In the genomic region with DNA sequence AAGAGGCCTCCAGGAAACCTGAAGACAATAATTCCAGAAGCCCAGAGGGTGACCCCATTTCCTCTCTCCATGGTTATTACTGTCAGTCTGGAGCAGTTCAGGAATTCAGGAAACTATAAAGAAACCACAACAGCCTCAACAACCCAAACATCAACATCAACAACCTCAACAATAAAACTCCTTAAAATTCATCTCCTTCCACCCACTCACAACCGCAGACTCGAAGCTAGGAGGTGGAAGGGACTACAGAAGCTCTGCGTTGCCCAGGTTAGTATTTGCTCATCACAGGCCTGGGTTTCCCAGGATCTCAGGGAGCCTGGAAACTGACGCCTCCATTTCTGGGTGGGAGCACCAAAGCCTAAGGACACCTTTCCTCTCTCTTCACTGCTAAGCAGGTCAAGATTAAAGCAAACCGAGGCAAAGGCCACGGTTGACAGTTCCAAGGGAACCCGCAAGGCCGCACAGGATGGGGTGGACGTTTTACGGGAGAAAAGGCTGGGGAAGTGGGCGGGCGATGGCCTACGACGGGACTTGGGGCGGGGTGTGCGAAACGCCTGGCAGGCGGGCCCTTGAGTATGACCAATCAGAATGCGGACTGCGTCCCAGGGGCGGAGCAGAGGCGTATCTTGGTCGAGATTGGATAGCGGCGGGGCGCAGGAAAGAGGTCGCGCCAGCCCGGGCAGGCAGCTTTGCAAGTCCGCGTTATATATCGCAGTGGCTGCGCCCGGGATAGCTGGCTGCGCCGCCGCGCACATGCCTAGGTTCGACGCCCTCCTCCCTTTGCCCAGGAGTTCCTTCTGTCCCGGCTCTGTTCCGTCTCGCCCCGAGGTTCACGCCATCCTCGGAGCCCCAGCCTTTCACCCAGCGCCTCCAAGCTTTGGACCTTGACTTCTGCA, we compare ENCODE assay signal across 1 cellular context.
TF ChIP-seq lines count a peak whose summit lies in the region.

A gene with protein sequence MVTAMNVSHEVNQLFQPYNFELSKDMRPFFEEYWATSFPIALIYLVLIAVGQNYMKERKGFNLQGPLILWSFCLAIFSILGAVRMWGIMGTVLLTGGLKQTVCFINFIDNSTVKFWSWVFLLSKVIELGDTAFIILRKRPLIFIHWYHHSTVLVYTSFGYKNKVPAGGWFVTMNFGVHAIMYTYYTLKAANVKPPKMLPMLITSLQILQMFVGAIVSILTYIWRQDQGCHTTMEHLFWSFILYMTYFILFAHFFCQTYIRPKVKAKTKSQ (plus strand): TSS at position 654 of the 896 bp plus-strand sequence. CDS start 250 bp downstream, outside the sequence.

TF ChIP-seq in HepG2, 621 proteins besides CTCF, POLR2A, EP300 and RAD21 (continued from another document and continues in another):
- TF ChIP-seq, protein P1, sequence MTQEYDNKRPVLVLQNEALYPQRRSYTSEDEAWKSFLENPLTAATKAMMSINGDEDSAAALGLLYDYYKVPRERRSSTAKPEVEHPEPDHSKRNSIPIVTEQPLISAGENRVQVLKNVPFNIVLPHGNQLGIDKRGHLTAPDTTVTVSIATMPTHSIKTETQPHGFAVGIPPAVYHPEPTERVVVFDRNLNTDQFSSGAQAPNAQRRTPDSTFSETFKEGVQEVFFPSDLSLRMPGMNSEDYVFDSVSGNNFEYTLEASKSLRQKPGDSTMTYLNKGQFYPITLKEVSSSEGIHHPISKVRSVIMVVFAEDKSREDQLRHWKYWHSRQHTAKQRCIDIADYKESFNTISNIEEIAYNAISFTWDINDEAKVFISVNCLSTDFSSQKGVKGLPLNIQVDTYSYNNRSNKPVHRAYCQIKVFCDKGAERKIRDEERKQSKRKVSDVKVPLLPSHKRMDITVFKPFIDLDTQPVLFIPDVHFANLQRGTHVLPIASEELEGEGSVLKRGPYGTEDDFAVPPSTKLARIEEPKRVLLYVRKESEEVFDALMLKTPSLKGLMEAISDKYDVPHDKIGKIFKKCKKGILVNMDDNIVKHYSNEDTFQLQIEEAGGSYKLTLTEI (CRISPR knock-in tag; conservative IDR thresholded peaks at IDR 0.05), result no peak
- TF ChIP-seq MXI1 (IDR thresholded peaks at IDR 0.05; ENCODE audit: borderline replicate concordance, low read depth, low read length) (peak; percentile 65; the same call in 1 of the 3 replicates), ZNF790 (CRISPR knock-in tag; IDR thresholded peaks at IDR 0.05; ENCODE audit: borderline replicate concordance) (peak; percentile 70; the same call in 1 of the 2 replicates), ZNF30 (CRISPR knock-in tag; IDR thresholded peaks at IDR 0.05) (peak; percentile 92; the same call in 1 of the 2 replicates), ZBTB7B (CRISPR knock-in tag; IDR thresholded peaks at IDR 0.05) (peak; percentile 63; the same call in 1 of the 2 replicates), FOSL2 (CRISPR knock-in tag; IDR thresholded peaks at IDR 0.05) (no peak), MED13 (CRISPR knock-in tag; IDR thresholded peaks at IDR 0.05) (no peak; the same call in 1 of the 2 replicates), ZFP62 (CRISPR knock-in tag; IDR thresholded peaks at IDR 0.05) (no peak), RAD51 (IDR thresholded peaks at IDR 0.05; ENCODE audit: borderline replicate concordance) (no peak), ZMYM4 (CRISPR knock-in tag; IDR thresholded peaks at IDR 0.05) (peak; percentile 76; the same call in 1 of the 2 replicates), ZNF510 (CRISPR knock-in tag; IDR thresholded peaks at IDR 0.05; ENCODE audit: low read depth) (peak; percentile 92; the same call in 1 of the 2 replicates), AKAP8 (CRISPR knock-in tag; IDR thresholded peaks at IDR 0.05) (peak; percentile 53; the same call in 1 of the 2 replicates), TMF1 (CRISPR knock-in tag; IDR thresholded peaks at IDR 0.05; ENCODE audit: low read depth) (peak; percentile 93), ZSCAN29 (CRISPR knock-in tag; conservative IDR thresholded peaks at IDR 0.05) (0 out of 2 replicates have a peak, but pooled peaks have one; percentile 48), SMARCE1 (IDR thresholded peaks at IDR 0.05; ENCODE audit: borderline replicate concordance) (no peak), HOXA7 (CRISPR knock-in tag; IDR thresholded peaks at IDR 0.05) (no peak), NFE2 (CRISPR knock-in tag; IDR thresholded peaks at IDR 0.05) (no peak), ZMAT3 (CRISPR knock-in tag; conservative IDR thresholded peaks at IDR 0.05) (peak; percentile 95; the same call in 1 of the 2 replicates), YEATS4 (CRISPR knock-in tag; IDR thresholded peaks at IDR 0.05; ENCODE audit: borderline replicate concordance) (no peak; the same call in 1 of the 2 replicates), ZFP1 (CRISPR knock-in tag; IDR thresholded peaks at IDR 0.05) (no peak), TCF7 (IDR thresholded peaks at IDR 0.05; ENCODE audit: low read depth) (no peak), PHF20 (CRISPR knock-in tag; IDR thresholded peaks at IDR 0.05) (no peak; the same call in 1 of the 2 replicates), ZNF264 (CRISPR knock-in tag; IDR thresholded peaks at IDR 0.05) (peak; percentile 55; the same call in 1 of the 2 replicates), U2AF1 (optimal IDR thresholded peaks at IDR 0.05; ENCODE audit: low read depth, low read length) (no peak), CBX2 (IDR thresholded peaks at IDR 0.05; ENCODE audit: low read depth, low read length) (no peak), CBX2 (CRISPR knock-in tag; IDR thresholded peaks at IDR 0.05; ENCODE audit: low read depth) (peak; percentile 96), SMAD1 (CRISPR knock-in tag; IDR thresholded peaks at IDR 0.05; ENCODE audit: borderline replicate concordance, low read depth) (no peak), TARDBP (CRISPR knock-in tag; IDR thresholded peaks at IDR 0.05) (no peak; the same call in 1 of the 2 replicates), ZNF782 (CRISPR knock-in tag; IDR thresholded peaks at IDR 0.05; ENCODE audit: borderline replicate concordance) (peak; percentile 83; the same call in 1 of the 2 replicates), ZNF235 (CRISPR knock-in tag; IDR thresholded peaks at IDR 0.05; ENCODE audit: borderline replicate concordance) (peak; percentile 42; the same call in 1 of the 2 replicates), NFKBIZ (CRISPR knock-in tag; IDR thresholded peaks at IDR 0.05) (peak; percentile 67; the same call in 1 of the 2 replicates), SRY (CRISPR knock-in tag; IDR thresholded peaks at IDR 0.05) (peak; percentile 96), WIZ (CRISPR knock-in tag; IDR thresholded peaks at IDR 0.05) (no peak), SRF (IDR thresholded peaks at IDR 0.05; ENCODE audit: low read depth, low read length) (no peak), KLF15 (CRISPR knock-in tag; IDR thresholded peaks at IDR 0.05; ENCODE audit: borderline replicate concordance) (peak; percentile 80; the same call in 1 of the 2 replicates), MYNN (CRISPR knock-in tag; IDR thresholded peaks at IDR 0.05; ENCODE audit: low read depth) (peak; percentile 89), PAWR (CRISPR knock-in tag; IDR thresholded peaks at IDR 0.05; ENCODE audit: borderline replicate concordance) (no peak), CBX5 (CRISPR knock-in tag; IDR thresholded peaks at IDR 0.05; ENCODE audit: borderline replicate concordance) (no peak), ZNF382 (CRISPR knock-in tag; IDR thresholded peaks at IDR 0.05; ENCODE audit: borderline replicate concordance) (no peak), SALL1 (CRISPR knock-in tag; IDR thresholded peaks at IDR 0.05) (peak; percentile 97), YY1 (IDR thresholded peaks at IDR 0.05; ENCODE audit: insufficient read depth, insufficient replicate concordance, low read depth, low read length) (no peak), RFXAP (CRISPR knock-in tag; IDR thresholded peaks at IDR 0.05; ENCODE audit: borderline replicate concordance) (no peak)
- TF ChIP-seq, protein P2, sequence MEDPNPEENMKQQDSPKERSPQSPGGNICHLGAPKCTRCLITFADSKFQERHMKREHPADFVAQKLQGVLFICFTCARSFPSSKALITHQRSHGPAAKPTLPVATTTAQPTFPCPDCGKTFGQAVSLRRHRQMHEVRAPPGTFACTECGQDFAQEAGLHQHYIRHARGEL (CRISPR knock-in tag; IDR thresholded peaks at IDR 0.05), result no peak; the same call in 1 of the 2 replicates
- TF ChIP-seq, protein P3, sequence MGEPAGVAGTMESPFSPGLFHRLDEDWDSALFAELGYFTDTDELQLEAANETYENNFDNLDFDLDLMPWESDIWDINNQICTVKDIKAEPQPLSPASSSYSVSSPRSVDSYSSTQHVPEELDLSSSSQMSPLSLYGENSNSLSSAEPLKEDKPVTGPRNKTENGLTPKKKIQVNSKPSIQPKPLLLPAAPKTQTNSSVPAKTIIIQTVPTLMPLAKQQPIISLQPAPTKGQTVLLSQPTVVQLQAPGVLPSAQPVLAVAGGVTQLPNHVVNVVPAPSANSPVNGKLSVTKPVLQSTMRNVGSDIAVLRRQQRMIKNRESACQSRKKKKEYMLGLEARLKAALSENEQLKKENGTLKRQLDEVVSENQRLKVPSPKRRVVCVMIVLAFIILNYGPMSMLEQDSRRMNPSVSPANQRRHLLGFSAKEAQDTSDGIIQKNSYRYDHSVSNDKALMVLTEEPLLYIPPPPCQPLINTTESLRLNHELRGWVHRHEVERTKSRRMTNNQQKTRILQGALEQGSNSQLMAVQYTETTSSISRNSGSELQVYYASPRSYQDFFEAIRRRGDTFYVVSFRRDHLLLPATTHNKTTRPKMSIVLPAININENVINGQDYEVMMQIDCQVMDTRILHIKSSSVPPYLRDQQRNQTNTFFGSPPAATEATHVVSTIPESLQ (CRISPR knock-in tag; conservative IDR thresholded peaks at IDR 0.05), result no peak
- TF ChIP-seq, protein P4, sequence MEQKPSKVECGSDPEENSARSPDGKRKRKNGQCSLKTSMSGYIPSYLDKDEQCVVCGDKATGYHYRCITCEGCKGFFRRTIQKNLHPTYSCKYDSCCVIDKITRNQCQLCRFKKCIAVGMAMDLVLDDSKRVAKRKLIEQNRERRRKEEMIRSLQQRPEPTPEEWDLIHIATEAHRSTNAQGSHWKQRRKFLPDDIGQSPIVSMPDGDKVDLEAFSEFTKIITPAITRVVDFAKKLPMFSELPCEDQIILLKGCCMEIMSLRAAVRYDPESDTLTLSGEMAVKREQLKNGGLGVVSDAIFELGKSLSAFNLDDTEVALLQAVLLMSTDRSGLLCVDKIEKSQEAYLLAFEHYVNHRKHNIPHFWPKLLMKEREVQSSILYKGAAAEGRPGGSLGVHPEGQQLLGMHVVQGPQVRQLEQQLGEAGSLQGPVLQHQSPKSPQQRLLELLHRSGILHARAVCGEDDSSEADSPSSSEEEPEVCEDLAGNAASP (CRISPR knock-in tag; IDR thresholded peaks at IDR 0.05; ENCODE audit: borderline replicate concordance), result 0 out of 2 replicates have a peak, but pooled peaks have one; percentile 31
- TF ChIP-seq, protein P5, sequence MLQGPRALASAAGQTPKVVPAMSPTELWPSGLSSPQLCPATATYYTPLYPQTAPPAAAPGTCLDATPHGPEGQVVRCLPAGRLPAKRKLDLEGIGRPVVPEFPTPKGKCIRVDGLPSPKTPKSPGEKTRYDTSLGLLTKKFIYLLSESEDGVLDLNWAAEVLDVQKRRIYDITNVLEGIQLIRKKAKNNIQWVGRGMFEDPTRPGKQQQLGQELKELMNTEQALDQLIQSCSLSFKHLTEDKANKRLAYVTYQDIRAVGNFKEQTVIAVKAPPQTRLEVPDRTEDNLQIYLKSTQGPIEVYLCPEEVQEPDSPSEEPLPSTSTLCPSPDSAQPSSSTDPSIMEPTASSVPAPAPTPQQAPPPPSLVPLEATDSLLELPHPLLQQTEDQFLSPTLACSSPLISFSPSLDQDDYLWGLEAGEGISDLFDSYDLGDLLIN (CRISPR knock-in tag; IDR thresholded peaks at IDR 0.05; ENCODE audit: borderline replicate concordance), result no peak
- TF ChIP-seq, protein P6, sequence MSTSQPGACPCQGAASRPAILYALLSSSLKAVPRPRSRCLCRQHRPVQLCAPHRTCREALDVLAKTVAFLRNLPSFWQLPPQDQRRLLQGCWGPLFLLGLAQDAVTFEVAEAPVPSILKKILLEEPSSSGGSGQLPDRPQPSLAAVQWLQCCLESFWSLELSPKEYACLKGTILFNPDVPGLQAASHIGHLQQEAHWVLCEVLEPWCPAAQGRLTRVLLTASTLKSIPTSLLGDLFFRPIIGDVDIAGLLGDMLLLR (CRISPR knock-in tag; IDR thresholded peaks at IDR 0.05), result peak; percentile 84
- TF ChIP-seq, protein P7, sequence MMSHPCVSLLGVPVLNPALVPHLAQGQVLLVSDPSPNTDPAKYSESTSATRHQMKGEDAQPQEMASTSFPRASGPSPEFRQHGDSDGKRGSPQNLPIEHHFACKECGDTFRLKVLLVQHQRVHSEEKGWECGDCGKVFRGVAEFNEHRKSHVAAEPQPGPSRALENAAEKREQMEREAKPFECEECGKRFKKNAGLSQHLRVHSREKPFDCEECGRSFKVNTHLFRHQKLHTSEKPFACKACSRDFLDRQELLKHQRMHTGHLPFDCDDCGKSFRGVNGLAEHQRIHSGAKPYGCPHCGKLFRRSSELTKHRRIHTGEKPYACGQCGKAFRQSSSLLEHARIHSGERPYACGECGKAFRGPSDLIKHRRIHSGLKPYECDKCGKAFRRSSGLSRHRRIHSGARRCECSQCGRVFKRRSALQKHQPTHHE (CRISPR knock-in tag; IDR thresholded peaks at IDR 0.05; ENCODE audit: borderline replicate concordance), result peak; percentile 94; the same call in 1 of the 2 replicates
- TF ChIP-seq, protein P8, sequence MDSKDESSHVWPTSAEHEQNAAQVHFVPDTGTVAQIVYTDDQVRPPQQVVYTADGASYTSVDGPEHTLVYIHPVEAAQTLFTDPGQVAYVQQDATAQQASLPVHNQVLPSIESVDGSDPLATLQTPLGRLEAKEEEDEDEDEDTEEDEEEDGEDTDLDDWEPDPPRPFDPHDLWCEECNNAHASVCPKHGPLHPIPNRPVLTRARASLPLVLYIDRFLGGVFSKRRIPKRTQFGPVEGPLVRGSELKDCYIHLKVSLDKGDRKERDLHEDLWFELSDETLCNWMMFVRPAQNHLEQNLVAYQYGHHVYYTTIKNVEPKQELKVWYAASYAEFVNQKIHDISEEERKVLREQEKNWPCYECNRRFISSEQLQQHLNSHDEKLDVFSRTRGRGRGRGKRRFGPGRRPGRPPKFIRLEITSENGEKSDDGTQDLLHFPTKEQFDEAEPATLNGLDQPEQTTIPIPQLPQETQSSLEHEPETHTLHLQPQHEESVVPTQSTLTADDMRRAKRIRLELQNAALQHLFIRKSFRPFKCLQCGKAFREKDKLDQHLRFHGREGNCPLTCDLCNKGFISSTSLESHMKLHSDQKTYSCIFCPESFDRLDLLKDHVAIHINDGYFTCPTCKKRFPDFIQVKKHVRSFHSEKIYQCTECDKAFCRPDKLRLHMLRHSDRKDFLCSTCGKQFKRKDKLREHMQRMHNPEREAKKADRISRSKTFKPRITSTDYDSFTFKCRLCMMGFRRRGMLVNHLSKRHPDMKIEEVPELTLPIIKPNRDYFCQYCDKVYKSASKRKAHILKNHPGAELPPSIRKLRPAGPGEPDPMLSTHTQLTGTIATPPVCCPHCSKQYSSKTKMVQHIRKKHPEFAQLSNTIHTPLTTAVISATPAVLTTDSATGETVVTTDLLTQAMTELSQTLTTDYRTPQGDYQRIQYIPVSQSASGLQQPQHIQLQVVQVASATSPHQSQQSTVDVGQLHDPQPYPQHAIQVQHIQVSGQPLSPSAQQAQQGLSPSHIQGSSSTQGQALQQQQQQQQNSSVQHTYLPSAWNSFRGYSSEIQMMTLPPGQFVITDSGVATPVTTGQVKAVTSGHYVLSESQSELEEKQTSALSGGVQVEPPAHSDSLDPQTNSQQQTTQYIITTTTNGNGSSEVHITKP (CRISPR knock-in tag; IDR thresholded peaks at IDR 0.05; ENCODE audit: low read depth), result no peak; the same call in 1 of the 2 replicates
- TF ChIP-seq, protein P9, sequence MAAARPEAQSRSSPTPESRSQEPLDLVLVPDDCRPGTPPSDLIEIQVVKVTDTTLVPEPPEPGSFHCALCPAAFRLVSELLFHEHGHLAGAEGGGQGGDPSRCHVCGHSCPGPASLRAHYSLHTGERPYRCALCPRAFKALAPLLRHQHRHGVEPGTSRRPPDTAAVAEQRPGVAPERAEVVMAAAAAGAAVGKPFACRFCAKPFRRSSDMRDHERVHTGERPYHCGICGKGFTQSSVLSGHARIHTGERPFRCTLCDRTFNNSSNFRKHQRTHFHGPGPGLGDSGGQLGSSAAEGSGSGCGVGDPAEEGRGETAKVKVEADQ (CRISPR knock-in tag; IDR thresholded peaks at IDR 0.05; ENCODE audit: borderline replicate concordance), result peak; percentile 92
